10 cellular contexts compared by ENCODE assay signal in the genomic region with DNA sequence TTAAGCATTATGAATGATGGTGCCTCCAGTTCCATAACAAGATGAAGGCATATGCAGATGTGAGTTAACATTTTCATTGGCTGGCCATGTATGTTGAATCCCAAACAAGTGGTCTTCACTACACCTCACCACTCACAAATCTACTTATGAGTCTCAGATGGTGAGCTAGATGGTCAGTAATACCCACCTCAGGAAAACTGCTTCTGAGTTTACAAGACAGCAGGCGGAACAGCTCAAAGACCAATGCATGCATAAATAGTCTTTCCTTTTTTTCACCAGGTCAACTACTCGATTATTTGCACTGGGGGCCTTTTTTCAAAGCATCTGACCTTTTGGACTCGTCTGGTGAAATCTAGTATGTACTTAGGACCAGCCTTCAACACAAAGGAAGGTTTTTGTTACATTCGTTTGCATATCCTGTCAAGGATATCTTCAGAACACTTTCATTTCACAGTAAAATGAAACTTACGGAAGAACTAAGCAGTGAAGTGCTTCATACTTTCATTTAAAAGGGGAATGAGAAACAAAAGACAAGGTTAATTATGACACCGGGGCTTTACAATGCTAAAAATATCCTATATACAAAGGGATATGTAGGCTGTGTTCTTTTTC. TPM values are rescaled to one million over a fixed set of nuclear protein-coding genes. Genes with fewer than 3 reads are reported as not detected.
DNase-seq lines count a peak whose midpoint lies in the region; ATAC-seq and TF ChIP-seq lines count a peak whose summit lies in the region.
"Had no signal": no experiment of that assay in that cellular context is flagged by ENCODE, and none has a peak within 500 bp of the region (broad histone marks: within the 10 kb centered on the region; RNA-seq: fewer than 3 reads in every experiment).

No MANE protein-coding gene starts in this region.

- ATAC-seq in GM19438 (IDR thresholded peaks at IDR 0.05; ENCODE audit: low read depth, unreplicated experiment), result peak; percentile 93
- peak; percentile 95 for ATAC-seq in HG03066 (IDR thresholded peaks at IDR 0.05; ENCODE audit: low read depth, unreplicated experiment)

- intact Hi-C loops in activated T-helper 2 cell treated with anti-CD3 and anti-CD28 coated beads, Interferon-gamma antibody, Interleukin-2, Interleukin-4, amounts not matched to agents 10 μg/mL and 5 μg/mL and 100 μg/mL, durations not matched to agents 14 hours and 24 hours and 36 hours (cut with micrococcal nuclease), result loop anchor here (2.0 kb wide), 1 partner anchor 51 kb away; no protein-coding TSS in a partner anchor

- peak; percentile 26 for DNase-seq in GM13976 (ENCODE audit: low spot score)
- no peak for DNase-seq in activated T-helper 2 cell treated with anti-CD3 and anti-CD28 coated beads, Interferon-gamma antibody, Interleukin-2, Interleukin-4, amounts not matched to agents 10 μg/mL and 5 μg/mL and 100 μg/mL, durations not matched to agents 14 hours and 24 hours and 36 hours (ENCODE audit: low spot score)
- DNase-seq in NOMO-1 treated with dmso at 0.1 percent for 144 hours (lab: John Stamatoyannopoulos, UW; ENCODE audit: unreplicated experiment), result no peak
- no peak for DNase-seq in SKM-1 treated with dmso at 0.1 percent for 144 hours (lab: John Stamatoyannopoulos, UW; ENCODE audit: unreplicated experiment)
- DNase-seq in NCI-H1436 treated with DMSO at 0.1 percent for 48 hours (lab: John Stamatoyannopoulos, UW), result no peak
- DNase-seq in germinal center (ENCODE audit: low spot score), result no peak
- DNase-seq: activated CD4-positive, alpha-beta T cell treated with anti-CD3 and anti-CD28 coated beads, Interleukin-2, amount 50 U/mL, for 48 hours; NCI-H2107 had no signal

- H3K27me3 Mint-ChIP-seq in activated T-helper 2 cell treated with anti-CD3 and anti-CD28 coated beads, Interferon-gamma antibody, Interleukin-2, Interleukin-4, amounts not matched to agents 10 μg/mL and 5 μg/mL and 100 μg/mL, durations not matched to agents 14 hours and 24 hours and 36 hours (ENCODE audit: low read depth), result no peaks in the 10 kb centered on the region

- H3K36me3 Mint-ChIP-seq in activated T-helper 2 cell treated with anti-CD3 and anti-CD28 coated beads, Interferon-gamma antibody, Interleukin-2, Interleukin-4, amounts not matched to agents 10 μg/mL and 5 μg/mL and 100 μg/mL, durations not matched to agents 14 hours and 24 hours and 36 hours (ENCODE audit: low read depth), result peaks cover 4% of the 10 kb centered on the region

- peaks cover 14% of the 10 kb centered on the region for H3K4me1 Mint-ChIP-seq in activated T-helper 2 cell treated with anti-CD3 and anti-CD28 coated beads, Interferon-gamma antibody, Interleukin-2, Interleukin-4, amounts not matched to agents 10 μg/mL and 5 μg/mL and 100 μg/mL, durations not matched to agents 14 hours and 24 hours and 36 hours (ENCODE audit: low read depth)

- peak overlapping the region; percentile 87 for H3K27ac Mint-ChIP-seq in activated T-helper 2 cell treated with anti-CD3 and anti-CD28 coated beads, Interferon-gamma antibody, Interleukin-2, Interleukin-4, amounts not matched to agents 10 μg/mL and 5 μg/mL and 100 μg/mL, durations not matched to agents 14 hours and 24 hours and 36 hours

- in situ Hi-C loops in GM13976 (cut with MboI; ENCODE audit: low sequenced_read_pairs, unreplicated experiment), result no loop called here

- peak overlapping the region; percentile 75 for H3K4me3 Mint-ChIP-seq in activated T-helper 2 cell treated with anti-CD3 and anti-CD28 coated beads, Interferon-gamma antibody, Interleukin-2, Interleukin-4, amounts not matched to agents 10 μg/mL and 5 μg/mL and 100 μg/mL, durations not matched to agents 14 hours and 24 hours and 36 hours (ENCODE audit: low read depth)

- H3K9me3 Mint-ChIP-seq in activated T-helper 2 cell treated with anti-CD3 and anti-CD28 coated beads, Interferon-gamma antibody, Interleukin-2, Interleukin-4, amounts not matched to agents 10 μg/mL and 5 μg/mL and 100 μg/mL, durations not matched to agents 14 hours and 24 hours and 36 hours, result no peaks in the 10 kb centered on the region

- TF ChIP-seq CTCF in GM13976 (IDR thresholded peaks at IDR 0.05; ENCODE audit: borderline replicate concordance, control extremely low read depth, extremely low read depth, insufficient read depth, missing control alignments), result no peak

RNA-seq across cellular contexts. Expression of a gene that starts 23.1 kb away (rescaled TPM):
- total RNA-seq in activated T-helper 2 cell treated with anti-CD3 and anti-CD28 coated beads, Interferon-gamma antibody, Interleukin-2, Interleukin-4, amounts not matched to agents 10 μg/mL and 5 μg/mL and 100 μg/mL, durations not matched to agents 14 hours and 24 hours and 36 hours, result 0.11 TPM in 1 of 2 replicates, not detected in the other

RNA-seq across cellular contexts. Expression of a gene that starts 52.6 kb away (rescaled TPM):
- 91.8 and 96.5 TPM in 2 replicates for total RNA-seq in activated T-helper 2 cell treated with anti-CD3 and anti-CD28 coated beads, Interferon-gamma antibody, Interleukin-2, Interleukin-4, amounts not matched to agents 10 μg/mL and 5 μg/mL and 100 μg/mL, durations not matched to agents 14 hours and 24 hours and 36 hours
